8 cellular contexts compared by ENCODE assay signal in genomic region chr2:113390133-113390849, GRCh38. TPM values are rescaled to one million over a fixed set of nuclear protein-coding genes. Genes with fewer than 3 reads are reported as not detected.
DNase-seq lines count a peak whose midpoint lies in the region; ATAC-seq, FAIRE-seq and TF ChIP-seq lines count a peak whose summit lies in the region.

No MANE protein-coding gene starts in this region.

- ATAC-seq in HG02763 (IDR thresholded peaks at IDR 0.05; ENCODE audit: unreplicated experiment): peak; percentile 89
- ATAC-seq in GM12878: peak; percentile 96

- 0% methylated on average over 11 of the region's 11 CpGs for WGBS in GM12878 (ENCODE audit: insufficient coverage, insufficient replicate concordance, low lambda C conversion rate, missing lambda C conversion rate)

- H3K4me3 ChIP-seq in GM12878: 0 out of 2 replicates have a peak overlapping the region, but pooled peaks have one; percentile 30

- intact Hi-C loops in GM12878 (cut with micrococcal nuclease; ENCODE audit: unreplicated experiment): loop anchor here (2.0 kb wide), 4 partner anchors 93 to 253 kb away; no protein-coding TSS in a partner anchor

- H3K9me3 ChIP-seq in GM12878 (replicated peaks; ENCODE audit: control insufficient read depth, insufficient read depth, low read length): no peaks in the 10 kb centered on the region

- in situ Hi-C loops in GM13977 (cut with MboI; ENCODE audit: low pct_unique_long_range_greater_than_20kb, low sequenced_read_pairs, unreplicated experiment) (no loop called here), GM12878 (cut with MboI) (no loop called here)

- POLR2A ChIA-PET in GM12878 (lab: Charles Lee): interaction anchor here (0.7 kb wide), 2 partner anchors 50 to 174 kb away, joined by 3 to 4 read pairs; no protein-coding TSS in a partner anchor

- peak; percentile 7 for FAIRE-seq in GM12878 (lab: Jason Lieb, UNC)

- H3K27ac ChIP-seq in GM12878 (ENCODE audit: control insufficient read depth, insufficient read depth): peak overlapping the region; percentile 61; the same call in 1 of the 2 replicates

- DNase-seq in GM13977 (ENCODE audit: low spot score) (peak; percentile 74), RKO (ENCODE audit: low spot score) (peak; percentile 84), GM12878 (ENCODE audit: low read depth, low spot score) (peak; percentile 71), iris pigment epithelial cell (ENCODE audit: low read depth) (peak; percentile 62), NCI-H510A treated with DMSO at 0.1 percent for 48 hours (lab: John Stamatoyannopoulos, UW) (no peak), NCI-H1417 (lab: John Stamatoyannopoulos, UW) (no peak)
- peak; percentile 22 for DNase-seq in stimulated activated CD4-positive, alpha-beta T cell treated with anti-CD3 and anti-CD28 coated beads, Interleukin-15, amount 100 ng/mL, for 48 hours (ENCODE audit: low read depth in 2 of 2)

- CTCF ChIA-PET in GM12878 (lab: Yijun Ruan, JAX): interaction anchor here (0.6 to 3.7 kb wide), 36 partner anchors 10 to 1434 kb away, joined by 3 to 63 read pairs (median 4); partner anchors contain the start of gene PSD4

- SMC1A ChIA-PET in GM12878 (lab: Charles Lee; ENCODE audit: uncharacterized antibody, unreplicated experiment): interaction anchor here (0.6 to 3.5 kb wide), 20 partner anchors 12 to 310 kb away, joined by 3 to 34 read pairs (median 3); partner anchors contain the start of gene PSD4

- H3K4me2 ChIP-seq in GM12878 (ENCODE audit: control insufficient read depth, insufficient read depth): peak overlapping the region; percentile 74

- no peaks in the 10 kb centered on the region for H3K36me3 ChIP-seq in GM12878 (ENCODE audit: control insufficient read depth in 2 of 2, insufficient read depth in 2 of 2, low read length in 1 of 2)

- no peaks in the 10 kb centered on the region for H3K27me3 ChIP-seq in GM12878 (replicated peaks in 1 of 2; ENCODE audit: control insufficient read depth in 2 of 2, insufficient read depth in 2 of 2, low read length in 1 of 2)

- no peaks in the 10 kb centered on the region for H4K20me1 ChIP-seq in GM12878 (ENCODE audit: control insufficient read depth, insufficient read depth)

- TF ChIP-seq EP300 in GM12878 (IDR thresholded peaks at IDR 0.05; ENCODE audit: borderline replicate concordance in 1 of 2, control insufficient read depth in 1 of 2, low read depth in 2 of 2, low read length in 2 of 2): no peak

- H3K79me2 ChIP-seq in GM12878 (ENCODE audit: control insufficient read depth, insufficient read depth, low read length): no peaks in the 10 kb centered on the region

- H3K4me1 ChIP-seq in GM12878 (ENCODE audit: control insufficient read depth, insufficient read depth, low read length): peaks cover 3% of the 10 kb centered on the region

- TF ChIP-seq CTCF in GM13977 (IDR thresholded peaks at IDR 0.05; ENCODE audit: extremely low read depth, insufficient read depth, missing control alignments) (peak; percentile 79), GM12878 (IDR thresholded peaks at IDR 0.05 in 2 of 3, conservative IDR thresholded peaks at IDR 0.05 in 1 of 3; ENCODE audit: control insufficient read depth in 2 of 3, extremely low read depth in 1 of 3, insufficient read depth in 1 of 3, low read depth in 3 of 3, low read length in 3 of 3) (peak; percentile 75 to 97 (median 95))

- H2AFZ ChIP-seq in GM12878 (ENCODE audit: control insufficient read depth, low read depth, low read length): peak overlapping the region; percentile 93

- BruUV-seq in GM12878 (replicated peaks; lab: Mats Ljungman, UMichigan): no TSS peak

- TF ChIP-seq RAD21 in GM12878 (IDR thresholded peaks at IDR 0.05; ENCODE audit: insufficient read depth, low read depth, low read length): peak; percentile 91

- no peak for TF ChIP-seq POLR2A in GM12878 (IDR thresholded peaks at IDR 0.05; ENCODE audit: low read depth, low read length)

- H3K9ac ChIP-seq in GM12878 (ENCODE audit: control insufficient read depth, insufficient read depth, low read length): no peak overlapping the region

- RAD21 ChIA-PET in GM12878 (lab: Charles Lee; ENCODE audit: unreplicated experiment): interaction anchor here (0.8 to 3.7 kb wide), 13 partner anchors 12 to 310 kb away, joined by 3 to 21 read pairs (median 5); no protein-coding TSS in a partner anchor

TF ChIP-seq in GM12878, 131 proteins besides CTCF, POLR2A, EP300 and RAD21 (continues in another document):
- TF ChIP-seq TCF7 (IDR thresholded peaks at IDR 0.05; ENCODE audit: borderline replicate concordance) (no peak), ZNF274 (IDR thresholded peaks at IDR 0.05; ENCODE audit: insufficient read depth, insufficient read length) (no peak), POU2F2 (IDR thresholded peaks at IDR 0.05; ENCODE audit: borderline replicate concordance, low read depth, low read length) (0 out of 3 replicates have a peak, but pooled peaks have one; percentile 39), CBX5 (IDR thresholded peaks at IDR 0.05; ENCODE audit: low read depth) (0 out of 2 replicates have a peak, but pooled peaks have one; percentile 57), REST (IDR thresholded peaks at IDR 0.05; ENCODE audit: low read depth, low read length) (no peak), PRDM15 (CRISPR knock-in tag; IDR thresholded peaks at IDR 0.05) (no peak), KDM1A (IDR thresholded peaks at IDR 0.05; ENCODE audit: borderline replicate concordance) (no peak), SIN3A (IDR thresholded peaks at IDR 0.05; ENCODE audit: low read depth, low read length) (no peak), CBFB (IDR thresholded peaks at IDR 0.05; ENCODE audit: low read depth) (no peak)

RNA-seq across cellular contexts. Expression of gene ZNG1B, which starts 47.2 kb away (rescaled TPM):
- 181 and 193 TPM in 2 replicates for total RNA-seq in GM12878 (2013; cell fraction: nucleolus; rRNA removed)
- 46.1 and 49.9 TPM in 2 replicates for total RNA-seq in GM12878 (2014; rRNA removed)
- total RNA-seq in GM12878 (2014; rRNA removed; fragmentation: Illumina TruSeq; extraction: Trizol): 72.0 and 79.5 TPM in 2 replicates
- total RNA-seq in GM12878 (2021): 46.4 and 49.3 TPM in 2 replicates
- 14.2 TPM for polyA plus RNA-seq in GM12878 (2011; ENCODE audit: low read depth)
- polyA plus RNA-seq in GM12878 (2011; rRNA removed): 42.9 and 63.4 TPM in 2 replicates
- polyA plus RNA-seq in GM12878 (2011; cell fraction: cytosol; rRNA removed): 11.5 and 13.4 TPM in 2 replicates
- polyA plus RNA-seq in GM12878 (2011; cell fraction: nucleus; rRNA removed): 49.3 and 61.6 TPM in 2 replicates
- 30.8 and 34.5 TPM in 2 replicates for polyA plus RNA-seq in GM12878 (2012)
- 50.8 and 62.3 TPM in 2 replicates for polyA plus RNA-seq in GM12878 (2014; fragmentation: Illumina TruSeq; extraction: Trizol)
- 100 to 1,000 TPM; 136 to 140 TPM for polyA plus RNA-seq in GM12878 (2014; fragmentation: Nextera tagmentation; extraction: Ambion mirVana)
- 42.4 and 47.5 TPM in 2 replicates for polyA plus RNA-seq in GM12878 (2014; rRNA removed)
- 100 to 1,000 TPM; 127 to 130 TPM for polyA plus RNA-seq in GM12878 (2016; fragmentation: Nextera tagmentation; extraction: Ambion mirVana)
- polyA minus RNA-seq in GM12878 (2011; rRNA and poly(A)+ RNA removed): 20.5 and 31.7 TPM in 2 replicates
- 3.4 and 9.1 TPM in 2 replicates for polyA minus RNA-seq in GM12878 (2011; cell fraction: cytosol; rRNA and poly(A)+ RNA removed)
- 49.1 and 84.4 TPM in 2 replicates for polyA minus RNA-seq in GM12878 (2011; cell fraction: nucleus; rRNA and poly(A)+ RNA removed)

Comparison
In these comparisons a context has a peak if more than half of its experiments do, and no peak if none do; other contexts are left out.
1. DNase-seq: peak in GM13977 (single experiment), RKO (single experiment), GM12878 (single experiment), iris pigment epithelial cell (single experiment) and stimulated activated CD4-positive, alpha-beta T cell treated with anti-CD3 and anti-CD28 coated beads, Interleukin-15, amount 100 ng/mL, for 48 hours (2 of 2); none in NCI-H510A treated with DMSO at 0.1 percent for 48 hours (single experiment) and NCI-H1417 (0 of 3).